Comparison of ENCODE assay signal across 2 cellular contexts in the genomic region with DNA sequence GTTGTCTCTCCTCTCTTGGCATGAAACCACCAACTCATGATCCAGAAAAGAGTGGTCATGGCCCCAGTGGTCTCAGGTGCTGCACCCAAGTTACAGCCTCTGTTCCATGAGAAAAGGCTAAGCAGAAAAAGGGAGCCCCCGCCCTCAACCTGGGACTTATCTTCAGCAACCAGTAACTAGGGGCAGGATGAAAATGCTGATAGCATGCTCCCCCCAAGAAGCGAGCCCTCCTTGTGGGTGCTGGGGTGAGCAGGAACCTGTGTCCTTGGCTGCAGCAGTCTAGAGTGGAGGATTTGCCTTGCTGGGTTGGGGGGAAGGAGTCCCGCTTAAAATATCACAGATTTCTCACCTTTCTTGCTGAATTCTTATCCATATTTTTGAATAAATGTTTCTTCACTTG.
A peak's percentile ranks its signal among the peaks of the same experiment; 100 is the strongest.
TF ChIP-seq lines count a peak whose summit lies in the region.

No MANE protein-coding gene starts in this region.

TF ChIP-seq in GM23338, 12 proteins besides CTCF, POLR2A, EP300 and RAD21 (continued from another document):
- TF ChIP-seq, protein P1, sequence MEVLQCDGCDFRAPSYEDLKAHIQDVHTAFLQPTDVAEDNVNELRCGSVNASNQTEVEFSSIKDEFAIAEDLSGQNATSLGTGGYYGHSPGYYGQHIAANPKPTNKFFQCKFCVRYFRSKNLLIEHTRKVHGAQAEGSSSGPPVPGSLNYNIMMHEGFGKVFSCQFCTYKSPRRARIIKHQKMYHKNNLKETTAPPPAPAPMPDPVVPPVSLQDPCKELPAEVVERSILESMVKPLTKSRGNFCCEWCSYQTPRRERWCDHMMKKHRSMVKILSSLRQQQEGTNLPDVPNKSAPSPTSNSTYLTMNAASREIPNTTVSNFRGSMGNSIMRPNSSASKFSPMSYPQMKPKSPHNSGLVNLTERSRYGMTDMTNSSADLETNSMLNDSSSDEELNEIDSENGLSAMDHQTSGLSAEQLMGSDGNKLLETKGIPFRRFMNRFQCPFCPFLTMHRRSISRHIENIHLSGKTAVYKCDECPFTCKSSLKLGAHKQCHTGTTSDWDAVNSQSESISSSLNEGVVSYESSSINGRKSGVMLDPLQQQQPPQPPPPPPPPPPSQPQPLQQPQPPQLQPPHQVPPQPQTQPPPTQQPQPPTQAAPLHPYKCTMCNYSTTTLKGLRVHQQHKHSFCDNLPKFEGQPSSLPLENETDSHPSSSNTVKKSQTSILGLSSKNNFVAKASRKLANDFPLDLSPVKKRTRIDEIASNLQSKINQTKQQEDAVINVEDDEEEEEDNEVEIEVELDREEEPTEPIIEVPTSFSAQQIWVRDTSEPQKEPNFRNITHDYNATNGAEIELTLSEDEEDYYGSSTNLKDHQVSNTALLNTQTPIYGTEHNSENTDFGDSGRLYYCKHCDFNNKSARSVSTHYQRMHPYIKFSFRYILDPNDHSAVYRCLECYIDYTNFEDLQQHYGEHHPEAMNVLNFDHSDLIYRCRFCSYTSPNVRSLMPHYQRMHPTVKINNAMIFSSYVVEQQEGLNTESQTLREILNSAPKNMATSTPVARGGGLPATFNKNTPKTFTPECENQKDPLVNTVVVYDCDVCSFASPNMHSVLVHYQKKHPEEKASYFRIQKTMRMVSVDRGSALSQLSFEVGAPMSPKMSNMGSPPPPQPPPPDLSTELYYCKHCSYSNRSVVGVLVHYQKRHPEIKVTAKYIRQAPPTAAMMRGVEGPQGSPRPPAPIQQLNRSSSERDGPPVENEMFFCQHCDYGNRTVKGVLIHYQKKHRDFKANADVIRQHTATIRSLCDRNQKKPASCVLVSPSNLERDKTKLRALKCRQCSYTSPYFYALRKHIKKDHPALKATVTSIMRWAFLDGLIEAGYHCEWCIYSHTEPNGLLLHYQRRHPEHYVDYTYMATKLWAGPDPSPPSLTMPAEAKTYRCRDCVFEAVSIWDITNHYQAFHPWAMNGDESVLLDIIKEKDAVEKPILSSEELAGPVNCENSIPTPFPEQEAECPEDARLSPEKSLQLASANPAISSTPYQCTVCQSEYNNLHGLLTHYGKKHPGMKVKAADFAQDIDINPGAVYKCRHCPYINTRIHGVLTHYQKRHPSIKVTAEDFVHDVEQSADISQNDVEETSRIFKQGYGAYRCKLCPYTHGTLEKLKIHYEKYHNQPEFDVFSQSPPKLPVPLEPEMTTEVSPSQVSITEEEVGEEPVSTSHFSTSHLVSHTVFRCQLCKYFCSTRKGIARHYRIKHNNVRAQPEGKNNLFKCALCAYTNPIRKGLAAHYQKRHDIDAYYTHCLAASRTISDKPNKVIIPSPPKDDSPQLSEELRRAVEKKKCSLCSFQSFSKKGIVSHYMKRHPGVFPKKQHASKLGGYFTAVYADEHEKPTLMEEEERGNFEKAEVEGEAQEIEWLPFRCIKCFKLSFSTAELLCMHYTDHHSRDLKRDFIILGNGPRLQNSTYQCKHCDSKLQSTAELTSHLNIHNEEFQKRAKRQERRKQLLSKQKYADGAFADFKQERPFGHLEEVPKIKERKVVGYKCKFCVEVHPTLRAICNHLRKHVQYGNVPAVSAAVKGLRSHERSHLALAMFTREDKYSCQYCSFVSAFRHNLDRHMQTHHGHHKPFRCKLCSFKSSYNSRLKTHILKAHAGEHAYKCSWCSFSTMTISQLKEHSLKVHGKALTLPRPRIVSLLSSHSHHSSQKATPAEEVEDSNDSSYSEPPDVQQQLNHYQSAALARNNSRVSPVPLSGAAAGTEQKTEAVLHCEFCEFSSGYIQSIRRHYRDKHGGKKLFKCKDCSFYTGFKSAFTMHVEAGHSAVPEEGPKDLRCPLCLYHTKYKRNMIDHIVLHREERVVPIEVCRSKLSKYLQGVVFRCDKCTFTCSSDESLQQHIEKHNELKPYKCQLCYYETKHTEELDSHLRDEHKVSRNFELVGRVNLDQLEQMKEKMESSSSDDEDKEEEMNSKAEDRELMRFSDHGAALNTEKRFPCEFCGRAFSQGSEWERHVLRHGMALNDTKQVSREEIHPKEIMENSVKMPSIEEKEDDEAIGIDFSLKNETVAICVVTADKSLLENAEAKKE (CRISPR knock-in tag; IDR thresholded peaks at IDR 0.05) = no peak
- TF ChIP-seq NANOG (IDR thresholded peaks at IDR 0.05; ENCODE audit: borderline replicate concordance) (no peak), EZH2phosphoT487 (IDR thresholded peaks at IDR 0.05; ENCODE audit: unreplicated experiment) (no peak), ZNF114 (CRISPR knock-in tag; IDR thresholded peaks at IDR 0.05) (no peak), JUNB (IDR thresholded peaks at IDR 0.05; ENCODE audit: unreplicated experiment) (no peak)

TF ChIP-seq in K562, 482 proteins besides CTCF, POLR2A, EP300 and RAD21 (continued from another document and continues in another):
- TF ChIP-seq, protein P2, sequence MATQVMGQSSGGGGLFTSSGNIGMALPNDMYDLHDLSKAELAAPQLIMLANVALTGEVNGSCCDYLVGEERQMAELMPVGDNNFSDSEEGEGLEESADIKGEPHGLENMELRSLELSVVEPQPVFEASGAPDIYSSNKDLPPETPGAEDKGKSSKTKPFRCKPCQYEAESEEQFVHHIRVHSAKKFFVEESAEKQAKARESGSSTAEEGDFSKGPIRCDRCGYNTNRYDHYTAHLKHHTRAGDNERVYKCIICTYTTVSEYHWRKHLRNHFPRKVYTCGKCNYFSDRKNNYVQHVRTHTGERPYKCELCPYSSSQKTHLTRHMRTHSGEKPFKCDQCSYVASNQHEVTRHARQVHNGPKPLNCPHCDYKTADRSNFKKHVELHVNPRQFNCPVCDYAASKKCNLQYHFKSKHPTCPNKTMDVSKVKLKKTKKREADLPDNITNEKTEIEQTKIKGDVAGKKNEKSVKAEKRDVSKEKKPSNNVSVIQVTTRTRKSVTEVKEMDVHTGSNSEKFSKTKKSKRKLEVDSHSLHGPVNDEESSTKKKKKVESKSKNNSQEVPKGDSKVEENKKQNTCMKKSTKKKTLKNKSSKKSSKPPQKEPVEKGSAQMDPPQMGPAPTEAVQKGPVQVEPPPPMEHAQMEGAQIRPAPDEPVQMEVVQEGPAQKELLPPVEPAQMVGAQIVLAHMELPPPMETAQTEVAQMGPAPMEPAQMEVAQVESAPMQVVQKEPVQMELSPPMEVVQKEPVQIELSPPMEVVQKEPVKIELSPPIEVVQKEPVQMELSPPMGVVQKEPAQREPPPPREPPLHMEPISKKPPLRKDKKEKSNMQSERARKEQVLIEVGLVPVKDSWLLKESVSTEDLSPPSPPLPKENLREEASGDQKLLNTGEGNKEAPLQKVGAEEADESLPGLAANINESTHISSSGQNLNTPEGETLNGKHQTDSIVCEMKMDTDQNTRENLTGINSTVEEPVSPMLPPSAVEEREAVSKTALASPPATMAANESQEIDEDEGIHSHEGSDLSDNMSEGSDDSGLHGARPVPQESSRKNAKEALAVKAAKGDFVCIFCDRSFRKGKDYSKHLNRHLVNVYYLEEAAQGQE (CRISPR knock-in tag; IDR thresholded peaks at IDR 0.05; ENCODE audit: low read depth) = no peak
- TF ChIP-seq TEAD4 (IDR thresholded peaks at IDR 0.05; ENCODE audit: low read length) = peak; percentile 61
- no peak for TF ChIP-seq TEAD4 (CRISPR knock-in tag; IDR thresholded peaks at IDR 0.05; ENCODE audit: borderline replicate concordance)
- TF ChIP-seq, protein P3, sequence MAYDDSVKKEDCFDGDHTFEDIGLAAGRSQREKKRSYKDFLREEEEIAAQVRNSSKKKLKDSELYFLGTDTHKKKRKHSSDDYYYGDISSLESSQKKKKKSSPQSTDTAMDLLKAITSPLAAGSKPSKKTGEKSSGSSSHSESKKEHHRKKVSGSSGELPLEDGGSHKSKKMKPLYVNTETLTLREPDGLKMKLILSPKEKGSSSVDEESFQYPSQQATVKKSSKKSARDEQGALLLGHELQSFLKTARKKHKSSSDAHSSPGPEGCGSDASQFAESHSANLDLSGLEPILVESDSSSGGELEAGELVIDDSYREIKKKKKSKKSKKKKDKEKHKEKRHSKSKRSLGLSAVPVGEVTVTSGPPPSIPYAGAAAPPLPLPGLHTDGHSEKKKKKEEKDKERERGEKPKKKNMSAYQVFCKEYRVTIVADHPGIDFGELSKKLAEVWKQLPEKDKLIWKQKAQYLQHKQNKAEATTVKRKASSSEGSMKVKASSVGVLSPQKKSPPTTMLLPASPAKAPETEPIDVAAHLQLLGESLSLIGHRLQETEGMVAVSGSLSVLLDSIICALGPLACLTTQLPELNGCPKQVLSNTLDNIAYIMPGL (CRISPR knock-in tag; IDR thresholded peaks at IDR 0.05) = no peak
- no peak for TF ChIP-seq MYBL2 (IDR thresholded peaks at IDR 0.05; ENCODE audit: low read depth)
- TF ChIP-seq MYBL2 (CRISPR knock-in tag; IDR thresholded peaks at IDR 0.05; ENCODE audit: borderline replicate concordance) = no peak
- no peak for TF ChIP-seq FOXJ2 (tag; IDR thresholded peaks at IDR 0.05)
- TF ChIP-seq HNRNPUL1 (IDR thresholded peaks at IDR 0.05; ENCODE audit: low read length) = no peak
- TF ChIP-seq, protein P4, sequence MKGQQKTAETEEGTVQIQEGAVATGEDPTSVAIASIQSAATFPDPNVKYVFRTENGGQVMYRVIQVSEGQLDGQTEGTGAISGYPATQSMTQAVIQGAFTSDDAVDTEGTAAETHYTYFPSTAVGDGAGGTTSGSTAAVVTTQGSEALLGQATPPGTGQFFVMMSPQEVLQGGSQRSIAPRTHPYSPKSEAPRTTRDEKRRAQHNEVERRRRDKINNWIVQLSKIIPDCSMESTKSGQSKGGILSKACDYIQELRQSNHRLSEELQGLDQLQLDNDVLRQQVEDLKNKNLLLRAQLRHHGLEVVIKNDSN (CRISPR knock-in tag; IDR thresholded peaks at IDR 0.05) = no peak
- TF ChIP-seq, protein P5, sequence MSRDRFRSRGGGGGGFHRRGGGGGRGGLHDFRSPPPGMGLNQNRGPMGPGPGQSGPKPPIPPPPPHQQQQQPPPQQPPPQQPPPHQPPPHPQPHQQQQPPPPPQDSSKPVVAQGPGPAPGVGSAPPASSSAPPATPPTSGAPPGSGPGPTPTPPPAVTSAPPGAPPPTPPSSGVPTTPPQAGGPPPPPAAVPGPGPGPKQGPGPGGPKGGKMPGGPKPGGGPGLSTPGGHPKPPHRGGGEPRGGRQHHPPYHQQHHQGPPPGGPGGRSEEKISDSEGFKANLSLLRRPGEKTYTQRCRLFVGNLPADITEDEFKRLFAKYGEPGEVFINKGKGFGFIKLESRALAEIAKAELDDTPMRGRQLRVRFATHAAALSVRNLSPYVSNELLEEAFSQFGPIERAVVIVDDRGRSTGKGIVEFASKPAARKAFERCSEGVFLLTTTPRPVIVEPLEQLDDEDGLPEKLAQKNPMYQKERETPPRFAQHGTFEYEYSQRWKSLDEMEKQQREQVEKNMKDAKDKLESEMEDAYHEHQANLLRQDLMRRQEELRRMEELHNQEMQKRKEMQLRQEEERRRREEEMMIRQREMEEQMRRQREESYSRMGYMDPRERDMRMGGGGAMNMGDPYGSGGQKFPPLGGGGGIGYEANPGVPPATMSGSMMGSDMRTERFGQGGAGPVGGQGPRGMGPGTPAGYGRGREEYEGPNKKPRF (IDR thresholded peaks at IDR 0.05; ENCODE audit: low read depth, low read length) = no peak
- TF ChIP-seq IRF2 (CRISPR knock-in tag; IDR thresholded peaks at IDR 0.05) = no peak
- no peak for TF ChIP-seq RBM39 (optimal IDR thresholded peaks at IDR 0.05; ENCODE audit: low read depth, low read length)
- TF ChIP-seq XRCC5 (IDR thresholded peaks at IDR 0.05; ENCODE audit: low read depth, low read length) = no peak
- no peak for TF ChIP-seq NCOA4 (IDR thresholded peaks at IDR 0.05; ENCODE audit: partially characterized antibody)
- no peak for TF ChIP-seq KLF16 (IDR thresholded peaks at IDR 0.05)
- no peak for TF ChIP-seq BRF1 (IDR thresholded peaks at IDR 0.05; ENCODE audit: borderline replicate concordance, extremely low read depth, insufficient read length)
- TF ChIP-seq, protein P6, sequence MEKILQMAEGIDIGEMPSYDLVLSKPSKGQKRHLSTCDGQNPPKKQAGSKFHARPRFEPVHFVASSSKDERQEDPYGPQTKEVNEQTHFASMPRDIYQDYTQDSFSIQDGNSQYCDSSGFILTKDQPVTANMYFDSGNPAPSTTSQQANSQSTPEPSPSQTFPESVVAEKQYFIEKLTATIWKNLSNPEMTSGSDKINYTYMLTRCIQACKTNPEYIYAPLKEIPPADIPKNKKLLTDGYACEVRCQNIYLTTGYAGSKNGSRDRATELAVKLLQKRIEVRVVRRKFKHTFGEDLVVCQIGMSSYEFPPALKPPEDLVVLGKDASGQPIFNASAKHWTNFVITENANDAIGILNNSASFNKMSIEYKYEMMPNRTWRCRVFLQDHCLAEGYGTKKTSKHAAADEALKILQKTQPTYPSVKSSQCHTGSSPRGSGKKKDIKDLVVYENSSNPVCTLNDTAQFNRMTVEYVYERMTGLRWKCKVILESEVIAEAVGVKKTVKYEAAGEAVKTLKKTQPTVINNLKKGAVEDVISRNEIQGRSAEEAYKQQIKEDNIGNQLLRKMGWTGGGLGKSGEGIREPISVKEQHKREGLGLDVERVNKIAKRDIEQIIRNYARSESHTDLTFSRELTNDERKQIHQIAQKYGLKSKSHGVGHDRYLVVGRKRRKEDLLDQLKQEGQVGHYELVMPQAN (IDR thresholded peaks at IDR 0.05; ENCODE audit: borderline replicate concordance) = no peak
- TF ChIP-seq, protein P7, sequence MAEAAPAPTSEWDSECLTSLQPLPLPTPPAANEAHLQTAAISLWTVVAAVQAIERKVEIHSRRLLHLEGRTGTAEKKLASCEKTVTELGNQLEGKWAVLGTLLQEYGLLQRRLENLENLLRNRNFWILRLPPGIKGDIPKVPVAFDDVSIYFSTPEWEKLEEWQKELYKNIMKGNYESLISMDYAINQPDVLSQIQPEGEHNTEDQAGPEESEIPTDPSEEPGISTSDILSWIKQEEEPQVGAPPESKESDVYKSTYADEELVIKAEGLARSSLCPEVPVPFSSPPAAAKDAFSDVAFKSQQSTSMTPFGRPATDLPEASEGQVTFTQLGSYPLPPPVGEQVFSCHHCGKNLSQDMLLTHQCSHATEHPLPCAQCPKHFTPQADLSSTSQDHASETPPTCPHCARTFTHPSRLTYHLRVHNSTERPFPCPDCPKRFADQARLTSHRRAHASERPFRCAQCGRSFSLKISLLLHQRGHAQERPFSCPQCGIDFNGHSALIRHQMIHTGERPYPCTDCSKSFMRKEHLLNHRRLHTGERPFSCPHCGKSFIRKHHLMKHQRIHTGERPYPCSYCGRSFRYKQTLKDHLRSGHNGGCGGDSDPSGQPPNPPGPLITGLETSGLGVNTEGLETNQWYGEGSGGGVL (CRISPR knock-in tag; IDR thresholded peaks at IDR 0.05) = no peak
- TF ChIP-seq, protein P8, sequence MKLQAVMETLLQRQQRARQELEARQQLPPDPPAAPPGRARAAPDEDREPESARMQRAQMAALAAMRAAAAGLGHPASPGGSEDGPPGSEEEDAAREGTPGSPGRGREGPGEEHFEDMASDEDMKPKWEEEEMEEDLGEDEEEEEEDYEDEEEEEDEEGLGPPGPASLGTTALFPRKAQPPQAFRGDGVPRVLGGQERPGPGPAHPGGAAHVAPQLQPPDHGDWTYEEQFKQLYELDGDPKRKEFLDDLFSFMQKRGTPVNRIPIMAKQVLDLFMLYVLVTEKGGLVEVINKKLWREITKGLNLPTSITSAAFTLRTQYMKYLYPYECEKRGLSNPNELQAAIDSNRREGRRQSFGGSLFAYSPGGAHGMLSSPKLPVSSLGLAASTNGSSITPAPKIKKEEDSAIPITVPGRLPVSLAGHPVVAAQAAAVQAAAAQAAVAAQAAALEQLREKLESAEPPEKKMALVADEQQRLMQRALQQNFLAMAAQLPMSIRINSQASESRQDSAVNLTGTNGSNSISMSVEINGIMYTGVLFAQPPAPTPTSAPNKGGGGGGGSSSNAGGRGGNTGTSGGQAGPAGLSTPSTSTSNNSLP (IDR thresholded peaks at IDR 0.05; ENCODE audit: borderline replicate concordance, low read depth, low read length) = no peak
- TF ChIP-seq, protein P9, sequence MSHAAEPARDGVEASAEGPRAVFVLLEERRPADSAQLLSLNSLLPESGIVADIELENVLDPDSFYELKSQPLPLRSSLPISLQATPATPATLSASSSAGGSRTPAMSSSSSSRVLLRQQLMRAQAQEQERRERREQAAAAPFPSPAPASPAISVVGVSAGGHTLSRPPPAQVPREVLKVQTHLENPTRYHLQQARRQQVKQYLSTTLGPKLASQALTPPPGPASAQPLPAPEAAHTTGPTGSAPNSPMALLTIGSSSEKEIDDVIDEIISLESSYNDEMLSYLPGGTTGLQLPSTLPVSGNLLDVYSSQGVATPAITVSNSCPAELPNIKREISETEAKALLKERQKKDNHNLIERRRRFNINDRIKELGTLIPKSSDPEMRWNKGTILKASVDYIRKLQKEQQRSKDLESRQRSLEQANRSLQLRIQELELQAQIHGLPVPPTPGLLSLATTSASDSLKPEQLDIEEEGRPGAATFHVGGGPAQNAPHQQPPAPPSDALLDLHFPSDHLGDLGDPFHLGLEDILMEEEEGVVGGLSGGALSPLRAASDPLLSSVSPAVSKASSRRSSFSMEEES (CRISPR knock-in tag; IDR thresholded peaks at IDR 0.05) = no peak
